ENCODE assay signal across 1 cellular context in the genomic region with DNA sequence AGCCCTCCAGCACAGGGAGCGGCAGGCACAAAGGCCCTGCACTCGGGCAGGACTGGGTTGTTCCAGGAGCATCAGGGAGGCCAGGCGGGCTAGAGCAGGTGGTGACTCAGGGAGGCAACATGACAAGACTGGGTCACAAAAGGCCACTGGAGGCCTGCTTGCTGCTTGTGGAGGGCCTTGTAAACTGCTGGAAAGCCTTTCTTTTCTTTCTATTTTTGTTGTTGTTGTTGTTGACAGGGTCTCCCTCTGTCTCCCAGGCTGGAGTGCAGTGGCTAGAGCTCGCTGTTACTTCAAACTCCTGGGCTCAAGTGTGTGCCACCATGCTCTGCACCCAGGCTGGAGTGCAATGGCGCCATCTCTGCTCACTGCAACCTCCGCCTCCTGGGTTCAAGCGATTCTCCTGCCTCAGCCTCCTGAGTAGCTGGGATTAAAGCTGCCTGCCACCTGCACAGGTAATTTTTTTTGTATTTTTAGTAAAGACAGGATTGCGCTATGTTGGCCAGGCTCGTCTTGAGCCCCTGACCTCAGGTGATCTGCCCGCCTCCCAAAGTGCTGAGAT.
TF ChIP-seq lines count a peak whose summit lies in the region.

No MANE protein-coding gene starts in this region.

TF ChIP-seq in IMR-90, 13 proteins besides CTCF, POLR2A, EP300 and RAD21:
- TF ChIP-seq, protein P1, sequence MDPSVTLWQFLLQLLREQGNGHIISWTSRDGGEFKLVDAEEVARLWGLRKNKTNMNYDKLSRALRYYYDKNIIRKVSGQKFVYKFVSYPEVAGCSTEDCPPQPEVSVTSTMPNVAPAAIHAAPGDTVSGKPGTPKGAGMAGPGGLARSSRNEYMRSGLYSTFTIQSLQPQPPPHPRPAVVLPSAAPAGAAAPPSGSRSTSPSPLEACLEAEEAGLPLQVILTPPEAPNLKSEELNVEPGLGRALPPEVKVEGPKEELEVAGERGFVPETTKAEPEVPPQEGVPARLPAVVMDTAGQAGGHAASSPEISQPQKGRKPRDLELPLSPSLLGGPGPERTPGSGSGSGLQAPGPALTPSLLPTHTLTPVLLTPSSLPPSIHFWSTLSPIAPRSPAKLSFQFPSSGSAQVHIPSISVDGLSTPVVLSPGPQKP (IDR thresholded peaks at IDR 0.05; ENCODE audit: borderline replicate concordance, low read depth, low read length) = no peak
- TF ChIP-seq SMC3 (IDR thresholded peaks at IDR 0.05; ENCODE audit: low read depth, low read length) (no peak), MXI1 (IDR thresholded peaks at IDR 0.05; ENCODE audit: borderline replicate concordance, low read depth, low read length) (no peak), CHD1 (IDR thresholded peaks at IDR 0.05; ENCODE audit: low read depth, low read length) (no peak), BHLHE40 (IDR thresholded peaks at IDR 0.05; ENCODE audit: low read depth, low read length) (no peak), MAFK (IDR thresholded peaks at IDR 0.05; ENCODE audit: low read depth, low read length) (no peak), FOS (IDR thresholded peaks at IDR 0.05; ENCODE audit: low read depth, low read length) (no peak), RFX5 (IDR thresholded peaks at IDR 0.05; ENCODE audit: low read depth, low read length) (no peak)
TF ChIP-seq in IMR-90: peak in this region for 0.
